Comparison of ENCODE assay signal across 9 cellular contexts in the genomic region with DNA sequence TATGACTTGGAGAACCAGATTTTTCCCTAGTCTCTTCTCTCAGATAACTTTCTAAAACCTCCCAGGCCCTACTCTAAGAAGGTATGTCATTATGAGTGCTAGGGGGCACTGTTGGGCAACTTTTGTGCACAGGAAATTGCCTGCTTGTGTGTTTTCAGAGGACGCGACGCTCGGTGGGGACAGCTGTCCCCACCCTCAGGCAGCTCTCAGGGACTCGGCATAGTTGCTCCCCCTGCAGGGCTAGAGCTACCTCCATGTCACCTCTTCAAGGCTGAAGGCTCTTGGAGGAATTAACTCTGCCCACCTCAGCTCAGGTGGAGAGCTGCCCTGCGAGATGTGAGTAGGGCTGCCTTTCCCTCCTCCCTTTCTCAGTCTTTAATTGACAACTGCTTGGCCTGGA. TPM values are rescaled to one million over a fixed set of nuclear protein-coding genes. Genes with fewer than 3 reads are reported as not detected.
DNase-seq lines count a peak whose midpoint lies in the region; ATAC-seq lines count a peak whose summit lies in the region.
"Had no signal": no experiment of that assay in that cellular context is flagged by ENCODE, and none has a peak within 500 bp of the region (broad histone marks: within the 10 kb centered on the region; RNA-seq: fewer than 3 reads in every experiment).

No MANE protein-coding gene starts in this region.

- peaks cover 6% of the 10 kb centered on the region for H3K4me1 ChIP-seq in CD4-positive, CD25-positive, alpha-beta regulatory T cell (ENCODE audit: control insufficient read depth, insufficient read depth, low read length, poor library complexity, severe bottlenecking)

- H3K4me3 ChIP-seq in CD4-positive, CD25-positive, alpha-beta regulatory T cell (ENCODE audit: low read depth, low read length) = no peak overlapping the region

- peaks cover 0 to 11% (median 1%) of the 10 kb centered on the region in 4 donors for H3K4me1 Mint-ChIP-seq in CD4-positive, CD25-positive, alpha-beta regulatory T cell

- H3K27ac Mint-ChIP-seq in CD4-positive, CD25-positive, alpha-beta regulatory T cell = peak overlapping the region in 1 of 3 donors; percentile 83

- peaks cover 40% of the 10 kb centered on the region for H3K27me3 Mint-ChIP-seq in CD4-positive, CD25-positive, alpha-beta regulatory T cell

- H3K36me3 ChIP-seq in CD4-positive, CD25-positive, alpha-beta regulatory T cell (ENCODE audit: control insufficient read depth, insufficient read depth, low read length) = no peaks in the 10 kb centered on the region

- no peaks in the 10 kb centered on the region for H3K27me3 ChIP-seq in CD4-positive, CD25-positive, alpha-beta regulatory T cell (ENCODE audit: control insufficient read depth, insufficient read depth, low read length)

- peak in 2 of 3 donors; percentile 31 to 83 for DNase-seq in CD4-positive, CD25-positive, alpha-beta regulatory T cell
- peak; percentile 59 for DNase-seq in GM19240 (ENCODE audit: insufficient read length, low spot score)
- peak; percentile 54 for DNase-seq in LHCN-M2 (ENCODE audit: low read depth)
- peak; percentile 44 for DNase-seq in OCI-M2 (lab: John Stamatoyannopoulos, UW; ENCODE audit: unreplicated experiment)
- peak; percentile 7 for DNase-seq in activated T-helper 1 cell treated with Interleukin-2 at 50 U/mL for 16 hours (ENCODE audit: low read depth)
- DNase-seq in hepatic stellate cell (ENCODE audit: low spot score) = peak; percentile 56
- DNase-seq in stimulated activated CD4-positive, alpha-beta T cell treated with anti-CD3 and anti-CD28 coated beads, Interleukin-12 subunit alpha, Interleukin-12 subunit beta, amount 100 ng/mL, for 48 hours (ENCODE audit: low read depth in 2 of 3, low spot score in 1 of 3) = peak; percentile 22 to 53 (median 28)

- ATAC-seq in CD4-positive, CD25-positive, alpha-beta regulatory T cell (ENCODE audit: low read depth in 2 of 2) = peak; percentile 36 to 52
- ATAC-seq in HG02840 (IDR thresholded peaks at IDR 0.05; ENCODE audit: low FRiP score, unreplicated experiment) = no peak

- no peaks in the 10 kb centered on the region for H3K36me3 Mint-ChIP-seq in CD4-positive, CD25-positive, alpha-beta regulatory T cell

- no peak overlapping the region for H3K27ac ChIP-seq in CD4-positive, CD25-positive, alpha-beta regulatory T cell (ENCODE audit: insufficient read depth, low read length, poor library complexity, severe bottlenecking)

- peaks cover 0 to 1% (median 0%) of the 10 kb centered on the region in 7 donors for H3K9me3 Mint-ChIP-seq in CD4-positive, CD25-positive, alpha-beta regulatory T cell

- H3K4me3 Mint-ChIP-seq in CD4-positive, CD25-positive, alpha-beta regulatory T cell = no peak overlapping the region

- no peaks in the 10 kb centered on the region for H3K9me3 ChIP-seq in CD4-positive, CD25-positive, alpha-beta regulatory T cell (ENCODE audit: control insufficient read depth in 2 of 2, low read length in 2 of 2)

RNA-seq across cellular contexts. Expression of gene TIFAB, which starts 10.2 kb away (rescaled TPM):
- total RNA-seq in CD4-positive, CD25-positive, alpha-beta regulatory T cell = not detected
- not detected for polyA plus RNA-seq in CD4-positive, CD25-positive, alpha-beta regulatory T cell
- total RNA-seq in LHCN-M2 (2014; rRNA removed) = not detected in 2 replicates
- not detected for polyA plus RNA-seq in LHCN-M2 (2012)

RNA-seq across cellular contexts. Expression of gene DCANP1, which starts 15.2 kb away (rescaled TPM):
- not detected for total RNA-seq in CD4-positive, CD25-positive, alpha-beta regulatory T cell
- not detected for polyA plus RNA-seq in CD4-positive, CD25-positive, alpha-beta regulatory T cell
- not detected in 2 replicates for total RNA-seq in LHCN-M2 (2014; rRNA removed)
- polyA plus RNA-seq in LHCN-M2 (2012) = not detected
- total RNA-seq: skeletal muscle tissue had no signal

Comparison
In these comparisons a context has a peak if more than half of its experiments do, and no peak if none do; other contexts are left out.
1. DNase-seq: peak in every context shown above with its lines; median percentile 59 in GM19240; 57 in CD4-positive, CD25-positive, alpha-beta regulatory T cell; 56 in hepatic stellate cell; 54 in LHCN-M2; 44 in OCI-M2; 28 in stimulated activated CD4-positive, alpha-beta T cell treated with anti-CD3 and anti-CD28 coated beads, Interleukin-12 subunit alpha, Interleukin-12 subunit beta, amount 100 ng/mL, for 48 hours; 7 in activated T-helper 1 cell treated with Interleukin-2 at 50 U/mL for 16 hours.